13 cellular contexts compared by ENCODE assay signal in genomic region chr2:237278593-237278992, GRCh38.
DNase-seq lines count a peak whose midpoint lies in the region; ATAC-seq and TF ChIP-seq lines count a peak whose summit lies in the region.
"Had no signal": no experiment of that assay in that cellular context is flagged by ENCODE, and none has a peak within 500 bp of the region (broad histone marks: within the 10 kb centered on the region; RNA-seq: fewer than 3 reads in every experiment).

No MANE protein-coding gene starts in this region.

- no peaks in the 10 kb centered on the region for H3K9me3 ChIP-seq in lung (ENCODE audit: control insufficient read depth in 2 of 2, insufficient read depth in 1 of 2, low read length in 1 of 2)

- peaks cover 0 to 3% of the 10 kb centered on the region in 2 donors for H3K4me1 ChIP-seq in lung (ENCODE audit: control insufficient read depth in 2 of 2, insufficient read depth in 2 of 2, low read length in 2 of 2)
- H3K4me1 ChIP-seq: parathyroid adenoma had no signal

- H3K27me3 ChIP-seq in lung (ENCODE audit: control insufficient read depth, insufficient read depth), result no peaks in the 10 kb centered on the region

- DNase-seq in ELR (ENCODE audit: low read depth) (peak; percentile 65), cerebellar cortex (ENCODE audit: low spot score) (peak; percentile 5), lung (ENCODE audit: low spot score) (peak; percentile 55), stromal cell of bone marrow (ENCODE audit: low read depth) (peak; percentile 97), NCI-H2171 treated with DMSO at 0.1 percent for 48 hours (lab: John Stamatoyannopoulos, UW) (no peak), NCI-H2171 (lab: John Stamatoyannopoulos, UW) (no peak), hippocampal formation (lab: John Stamatoyannopoulos, UW) (no peak)
- DNase-seq: activated CD8-positive, alpha-beta T cell treated with anti-CD3 and anti-CD28 coated beads for 36 hours; activated naive CD8-positive, alpha-beta T cell treated with anti-CD3 and anti-CD28 coated beads, Interleukin-2, amount 10 ng/mL, durations not matched to agents 7 days and 5 days; CD8-positive, alpha-beta T cell; NCI-H1417 had no signal

- H3K36me3 ChIP-seq in lung (ENCODE audit: control insufficient read depth in 2 of 2, insufficient read depth in 2 of 2, low read length in 2 of 2), result no peaks in the 10 kb centered on the region

- WGBS in lung, 2 donors, result 69 to 83% methylated on average over 6 of the region's 6 CpGs

- ATAC-seq in lung (ENCODE audit: insufficient read depth, low FRiP score) (no peak), HG03565 (IDR thresholded peaks at IDR 0.05; ENCODE audit: unreplicated experiment) (no peak)
- ATAC-seq: activated CD8-positive, alpha-beta T cell treated with anti-CD3 and anti-CD28 coated beads for 36 hours; CD8-positive, alpha-beta T cell had no signal

- TF ChIP-seq CTCF in lung (IDR thresholded peaks at IDR 0.05; ENCODE audit: control extremely low read depth, extremely low read depth), result no peak

- no peak overlapping the region for H3K4me3 ChIP-seq in lung

- no peak overlapping the region for H3K27ac ChIP-seq in lung (ENCODE audit: low read depth in 1 of 2, low read length in 1 of 2)
- H3K27ac ChIP-seq: parathyroid adenoma had no signal

Comparison
In these comparisons a context has a peak if more than half of its experiments do, and no peak if none do; other contexts are left out.
1. DNase-seq: peak in ELR (single experiment), cerebellar cortex (single experiment), lung (single experiment) and stromal cell of bone marrow (single experiment); none in NCI-H2171 treated with DMSO at 0.1 percent for 48 hours (single experiment), NCI-H2171 (single experiment) and hippocampal formation (0 of 2).